ENCODE assay signal across 8 cellular contexts in the genomic region with DNA sequence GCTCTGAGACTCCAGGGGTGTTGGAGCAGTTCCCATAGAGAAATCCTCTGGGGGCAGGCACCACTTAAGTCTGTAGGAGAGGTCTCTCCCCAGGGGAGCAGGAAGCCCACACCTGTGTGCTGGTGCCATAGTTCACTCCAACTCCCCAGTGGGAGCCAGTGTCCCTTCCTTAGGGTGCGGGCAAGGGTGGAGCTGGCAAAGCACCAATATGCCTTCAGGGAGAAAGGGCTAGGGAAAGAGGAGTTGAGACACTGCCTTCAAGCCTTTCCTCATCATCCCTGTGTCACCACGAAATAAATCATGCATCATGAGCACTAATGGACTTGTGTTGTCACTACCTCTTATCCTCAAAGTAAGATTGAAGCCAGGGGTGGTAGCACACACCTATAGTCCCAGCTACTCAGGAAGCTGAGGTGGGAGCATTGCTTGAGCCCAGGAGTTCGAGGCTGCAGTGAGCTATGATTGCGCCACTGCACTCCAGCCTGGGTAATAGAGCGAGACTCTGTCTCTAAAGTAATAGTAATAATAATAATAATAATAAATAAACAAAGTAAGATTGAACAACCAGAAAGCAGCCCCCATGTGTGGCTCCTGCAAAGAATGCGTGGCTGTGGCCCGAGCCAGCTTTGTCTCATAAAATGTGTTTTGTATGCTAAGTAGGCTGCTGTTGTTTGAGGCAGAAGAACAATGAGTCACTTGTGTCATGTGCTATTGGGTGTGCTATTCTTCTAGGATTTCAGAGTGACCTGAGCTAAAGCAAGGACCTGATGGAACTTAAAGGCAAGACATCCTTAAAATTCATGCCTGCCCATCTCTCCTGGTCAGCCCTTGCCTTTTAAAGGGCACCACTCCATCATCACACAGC. TPM values are rescaled to one million over a fixed set of nuclear protein-coding genes. Genes with fewer than 3 reads are reported as not detected.
DNase-seq lines count a peak whose midpoint lies in the region; ATAC-seq and TF ChIP-seq lines count a peak whose summit lies in the region.
"Had no signal": no experiment of that assay in that cellular context is flagged by ENCODE, and none has a peak within 500 bp of the region (broad histone marks: within the 10 kb centered on the region; RNA-seq: fewer than 3 reads in every experiment).

No MANE protein-coding gene starts in this region.

- H3K27ac ChIP-seq in SK-N-SH (ENCODE audit: low read depth in 2 of 2, low read length in 1 of 2) (no peak overlapping the region), foreskin keratinocyte (no peak overlapping the region), temporal lobe (ENCODE audit: low read depth, low read length) (peak overlapping the region; percentile 97)

- TF ChIP-seq CTCF in SK-N-SH (IDR thresholded peaks at IDR 0.05) (no peak), foreskin keratinocyte (conservative IDR thresholded peaks at IDR 0.05) (no peak)

- no peak for TF ChIP-seq EP300 in SK-N-SH (IDR thresholded peaks at IDR 0.05; ENCODE audit: borderline replicate concordance in 1 of 2, low read depth in 1 of 2, low read length in 1 of 2)

- ATAC-seq in foreskin keratinocyte (peak; percentile 49), GM18517 (IDR thresholded peaks at IDR 0.05; ENCODE audit: unreplicated experiment) (no peak), HG03175 (IDR thresholded peaks at IDR 0.05; ENCODE audit: unreplicated experiment) (no peak)
- ATAC-seq: stimulated activated naive CD8-positive, alpha-beta T cell treated with anti-CD3 and anti-CD28 coated beads, Interleukin-15, amount 100 ng/mL, for 72 hours had no signal

- H3K4me2 ChIP-seq in SK-N-SH = no peak overlapping the region

- no peak overlapping the region for H3K9ac ChIP-seq in SK-N-SH

- H3K4me3 ChIP-seq in SK-N-SH (ENCODE audit: low read depth in 2 of 2, low read length in 1 of 2) = no peak overlapping the region

- POLR2A ChIA-PET in SK-N-SH (lab: Yijun Ruan, JAX) = interaction anchor here (0.6 kb wide), 1 partner anchor 9 kb away, joined by 4 read pairs; no protein-coding TSS in a partner anchor

- 72% methylated on average over 7 of the region's 7 CpGs for WGBS in SK-N-SH (ENCODE audit: low lambda C conversion rate)

- H3K4me1 ChIP-seq in SK-N-SH (ENCODE audit: control insufficient read depth in 1 of 2, insufficient read depth in 2 of 2, low read depth in 1 of 2, low read length in 1 of 2) (0 out of 4 replicates have a peak, but pooled peaks cover 0 to 6% of the 10 kb centered on the region in 2 experiments), foreskin keratinocyte (peaks cover 11% of the 10 kb centered on the region)

- TF ChIP-seq RAD21 in SK-N-SH (IDR thresholded peaks at IDR 0.05; ENCODE audit: low read length) = no peak

- H4K20me1 ChIP-seq in SK-N-SH (ENCODE audit: insufficient read depth) = no peaks in the 10 kb centered on the region

- H3K9me2 ChIP-seq in SK-N-SH = no peaks in the 10 kb centered on the region

- no peaks in the 10 kb centered on the region for H3K9me3 ChIP-seq in SK-N-SH

- CTCF ChIA-PET in SK-N-SH (lab: Yijun Ruan, JAX) = interaction anchor here (0.9 kb wide), 1 partner anchor 14 kb away, joined by 3 read pairs; no protein-coding TSS in a partner anchor

- no peak overlapping the region for H2AFZ ChIP-seq in SK-N-SH (ENCODE audit: low read depth)

- H3K36me3 ChIP-seq in SK-N-SH (replicated peaks in 1 of 2; ENCODE audit: control insufficient read depth in 1 of 2, insufficient read depth in 2 of 2, low read length in 1 of 2) = no peaks in the 10 kb centered on the region

- DNase-seq in SK-N-SH (no peak), foreskin keratinocyte (peak in 1 of 2 donors; percentile 38)
- DNase-seq in activated CD4-positive, alpha-beta T cell treated with anti-CD3 and anti-CD28 coated beads, Interleukin-2, amount 50 U/mL, for 48 hours = no peak
- DNase-seq: MM.1S; stimulated activated naive CD8-positive, alpha-beta T cell treated with anti-CD3 and anti-CD28 coated beads, Interleukin-15, amount 100 ng/mL, for 72 hours had no signal

- no peaks in the 10 kb centered on the region for H3K79me2 ChIP-seq in SK-N-SH (ENCODE audit: insufficient read depth)

- H3K27me3 ChIP-seq in SK-N-SH (ENCODE audit: insufficient read depth) (0 out of 2 replicates have a peak, but pooled peaks cover 5% of the 10 kb centered on the region), foreskin keratinocyte (no peaks in the 10 kb centered on the region)

- no peaks in the 10 kb centered on the region for H3F3A ChIP-seq in SK-N-SH (replicated peaks; ENCODE audit: insufficient read depth)

TF ChIP-seq in SK-N-SH, 30 proteins besides CTCF, POLR2A, EP300 and RAD21:
- TF ChIP-seq FOSL2 (IDR thresholded peaks at IDR 0.05; ENCODE audit: borderline replicate concordance, low read depth) = peak; percentile 3; the same call in 1 of the 2 replicates
- TF ChIP-seq, protein P1, sequence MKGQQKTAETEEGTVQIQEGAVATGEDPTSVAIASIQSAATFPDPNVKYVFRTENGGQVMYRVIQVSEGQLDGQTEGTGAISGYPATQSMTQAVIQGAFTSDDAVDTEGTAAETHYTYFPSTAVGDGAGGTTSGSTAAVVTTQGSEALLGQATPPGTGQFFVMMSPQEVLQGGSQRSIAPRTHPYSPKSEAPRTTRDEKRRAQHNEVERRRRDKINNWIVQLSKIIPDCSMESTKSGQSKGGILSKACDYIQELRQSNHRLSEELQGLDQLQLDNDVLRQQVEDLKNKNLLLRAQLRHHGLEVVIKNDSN (IDR thresholded peaks at IDR 0.05; ENCODE audit: borderline replicate concordance, low read depth) = no peak
TF ChIP-seq in SK-N-SH: peak in this region for 1.

RNA-seq across cellular contexts. Expression of a gene that starts 6.7 kb away (rescaled TPM):
- polyA plus RNA-seq in SK-N-SH (2012; rRNA removed) (0.81 and 1.6 TPM in 2 replicates), foreskin keratinocyte (not detected in 2 replicates)
- polyA plus RNA-seq in SK-N-SH (2012; cell fraction: cytosol; rRNA removed) = 0.89 and 1.5 TPM in 2 replicates
- 1.6 and 2.4 TPM in 2 replicates for polyA plus RNA-seq in SK-N-SH (2012; cell fraction: nucleus; rRNA removed)
- total RNA-seq in foreskin keratinocyte (not detected in 2 replicates), temporal lobe (9.6 TPM)

RNA-seq across cellular contexts. Expression of a gene that starts 8.7 kb away (rescaled TPM):
- polyA plus RNA-seq in SK-N-SH (2012; rRNA removed) (not detected in 2 replicates), foreskin keratinocyte (5.2 and 6.4 TPM in 2 replicates)
- polyA plus RNA-seq in SK-N-SH (2012; cell fraction: cytosol; rRNA removed) = not detected in 2 replicates
- not detected in 2 replicates for polyA plus RNA-seq in SK-N-SH (2012; cell fraction: nucleus; rRNA removed)
- total RNA-seq in foreskin keratinocyte (3.8 and 4.3 TPM in 2 replicates), temporal lobe (not detected)

RNA-seq across cellular contexts. Expression of a gene that starts 24.3 kb away (rescaled TPM):
- polyA plus RNA-seq in SK-N-SH (2012; rRNA removed) = not detected in 2 replicates
- polyA plus RNA-seq in SK-N-SH (2012; cell fraction: cytosol; rRNA removed) = not detected in 2 replicates
- polyA plus RNA-seq in SK-N-SH (2012; cell fraction: nucleus; rRNA removed) = not detected in 2 replicates
- 1.9 and 2.3 TPM in 2 replicates for total RNA-seq in foreskin keratinocyte
- 1.8 and 2.7 TPM in 2 replicates for polyA plus RNA-seq in foreskin keratinocyte
- 0.49 TPM for total RNA-seq in temporal lobe

RNA-seq across cellular contexts. Expression of a gene that starts 43.5 kb away (rescaled TPM):
- not detected in 2 replicates for polyA plus RNA-seq in SK-N-SH (2012; rRNA removed)
- polyA plus RNA-seq in SK-N-SH (2012; cell fraction: cytosol; rRNA removed) = not detected in 2 replicates
- not detected in 2 replicates for polyA plus RNA-seq in SK-N-SH (2012; cell fraction: nucleus; rRNA removed)
- total RNA-seq in foreskin keratinocyte = not detected in 2 replicates
- polyA plus RNA-seq in foreskin keratinocyte = not detected in 2 replicates
- total RNA-seq in temporal lobe = not detected

Comparison
In these comparisons a context has a peak if more than half of its experiments do, and no peak if none do; other contexts are left out.
1. RNA of a gene that starts 6.7 kb away (total RNA-seq): 9.6 TPM in temporal lobe (single experiment); not detected in foreskin keratinocyte; every median in the first group is over 10 times any median in the second.